Comparison of ENCODE assay signal across 10 cellular contexts in genomic region chr6:46130665-46131064, GRCh38. TPM values are rescaled to one million over a fixed set of nuclear protein-coding genes. Genes with fewer than 3 reads are reported as not detected.
DNase-seq lines count a peak whose midpoint lies in the region; ATAC-seq and TF ChIP-seq lines count a peak whose summit lies in the region.
"Had no signal": no experiment of that assay in that cellular context is flagged by ENCODE, and none has a peak within 500 bp of the region (broad histone marks: within the 10 kb centered on the region; RNA-seq: fewer than 3 reads in every experiment).

No MANE protein-coding gene starts in this region.

- H3K36me3 ChIP-seq in left lung (no peaks in the 10 kb centered on the region), thymus (ENCODE audit: control insufficient read depth, insufficient read depth) (no peaks in the 10 kb centered on the region)
- H3K36me3 ChIP-seq: BLaER1 treated with 17β-estradiol and CSF1 and Interleukin-3, amounts not matched to agents 10 nM and 100 nM had no signal

- H3K9me3 Mint-ChIP-seq in activated T-cell treated with anti-CD3 and anti-CD28 coated beads, Interleukin-2, amount 50 U/mL, for 4 hours, result no peaks in the 10 kb centered on the region
- H3K9me3 Mint-ChIP-seq in WTC11, result no peaks in the 10 kb centered on the region

- H3K4me3 Mint-ChIP-seq in activated T-cell treated with anti-CD3 and anti-CD28 coated beads, Interleukin-2, amount 50 U/mL, for 4 hours, result peak overlapping the region; percentile 97
- H3K4me3 Mint-ChIP-seq in WTC11, result peak overlapping the region; percentile 88

- CTCF ChIA-PET in WTC11 (lab: Charles Lee), result interaction anchor here (1.5 to 1.8 kb wide), 2 partner anchors 41 to 200 kb away, joined by 5 to 7 read pairs; no protein-coding TSS in a partner anchor

- no peaks in the 10 kb centered on the region for H3K27me3 Mint-ChIP-seq in activated T-cell treated with anti-CD3 and anti-CD28 coated beads, Interleukin-2, amount 50 U/mL, for 4 hours (ENCODE audit: low read depth)
- H3K27me3 Mint-ChIP-seq in WTC11 (ENCODE audit: low read depth), result peaks cover 35% of the 10 kb centered on the region

- 80% methylated on average over 4 of the region's 4 CpGs for WGBS in thymus

- no peak overlapping the region for H3K27ac Mint-ChIP-seq in WTC11

- H3K4me1 Mint-ChIP-seq in activated T-cell treated with anti-CD3 and anti-CD28 coated beads, Interleukin-2, amount 50 U/mL, for 4 hours (ENCODE audit: low read depth), result peaks cover 42% of the 10 kb centered on the region
- peaks cover 11% of the 10 kb centered on the region; the same call in 1 of the 2 replicates for H3K4me1 Mint-ChIP-seq in WTC11

- POLR2A ChIA-PET in WTC11 (lab: Charles Lee), result no interaction called here

- no peak for TF ChIP-seq CTCF in WTC11 (IDR thresholded peaks at IDR 0.05)
- no peak for TF ChIP-seq CTCF in left lung (IDR thresholded peaks at IDR 0.05)

- ATAC-seq in activated T-cell treated with anti-CD3 and anti-CD28 coated beads, Interleukin-2, amount 50 U/mL, for 4 hours, result no peak
- no peak for ATAC-seq in WTC11
- peak; percentile 6 for ATAC-seq in left lung
- ATAC-seq in GM18502 (IDR thresholded peaks at IDR 0.05; ENCODE audit: poor library complexity, unreplicated experiment), result no peak
- ATAC-seq in GM21619 (IDR thresholded peaks at IDR 0.05; ENCODE audit: unreplicated experiment), result no peak

- intact Hi-C loops in left lung (cut with DNase I), result no loop called here

- H3K4me3 ChIP-seq in left lung, result peak overlapping the region; percentile 66 to 67
- H3K4me3 ChIP-seq in thymus (ENCODE audit: low read length), result peak overlapping the region; percentile 81
- H3K4me3 ChIP-seq: BLaER1 treated with 17β-estradiol and CSF1 and Interleukin-3, amounts not matched to agents 10 nM and 100 nM had no signal

- no peaks in the 10 kb centered on the region for H3K36me3 Mint-ChIP-seq in activated T-cell treated with anti-CD3 and anti-CD28 coated beads, Interleukin-2, amount 50 U/mL, for 4 hours (ENCODE audit: insufficient read depth)
- no peaks in the 10 kb centered on the region for H3K36me3 Mint-ChIP-seq in WTC11

- no peaks in the 10 kb centered on the region for H3K27me3 ChIP-seq in left lung
- H3K27me3 ChIP-seq in thymus (ENCODE audit: control insufficient read depth, insufficient read depth), result no peaks in the 10 kb centered on the region
- H3K27me3 ChIP-seq: BLaER1 treated with 17β-estradiol and CSF1 and Interleukin-3, amounts not matched to agents 10 nM and 100 nM had no signal

- H3K9me3 ChIP-seq in left lung (no peaks in the 10 kb centered on the region), thymus (ENCODE audit: control insufficient read depth) (no peaks in the 10 kb centered on the region)

- peak overlapping the region; percentile 70 to 80 for H3K27ac ChIP-seq in left lung
- H3K27ac ChIP-seq in thymus (ENCODE audit: low read depth), result no peak overlapping the region
- H3K27ac ChIP-seq: BLaER1 treated with 17β-estradiol and CSF1 and Interleukin-3, amounts not matched to agents 10 nM and 100 nM had no signal

- peaks cover 0 to 24% of the 10 kb centered on the region in 2 donors for H3K4me1 ChIP-seq in left lung
- H3K4me1 ChIP-seq in thymus (ENCODE audit: control insufficient read depth, insufficient read depth, low read length), result peaks cover 3% of the 10 kb centered on the region
- H3K4me1 ChIP-seq: BLaER1 treated with 17β-estradiol and CSF1 and Interleukin-3, amounts not matched to agents 10 nM and 100 nM had no signal

- no peak for DNase-seq in activated T-cell treated with anti-CD3 and anti-CD28 coated beads, Interleukin-2, amount 50 U/mL, for 4 hours
- no peak for DNase-seq in activated T-cell treated with anti-CD3 and anti-CD28 coated beads, Interleukin-2, amount 50 U/mL, for 48 hours
- DNase-seq in WTC11 (ENCODE audit: low spot score), result no peak
- no peak for DNase-seq in left lung
- DNase-seq in stimulated activated naive CD4-positive, alpha-beta T cell (lab: John Stamatoyannopoulos, UW), result no peak

TF ChIP-seq in WTC11, 78 proteins besides CTCF, POLR2A, EP300 and RAD21 (continues in another document):
- TF ChIP-seq, protein P1, sequence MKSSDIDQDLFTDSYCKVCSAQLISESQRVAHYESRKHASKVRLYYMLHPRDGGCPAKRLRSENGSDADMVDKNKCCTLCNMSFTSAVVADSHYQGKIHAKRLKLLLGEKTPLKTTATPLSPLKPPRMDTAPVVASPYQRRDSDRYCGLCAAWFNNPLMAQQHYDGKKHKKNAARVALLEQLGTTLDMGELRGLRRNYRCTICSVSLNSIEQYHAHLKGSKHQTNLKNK (CRISPR knock-in tag; IDR thresholded peaks at IDR 0.05), result no peak
- no peak for TF ChIP-seq ZNF532 (CRISPR knock-in tag; IDR thresholded peaks at IDR 0.05; ENCODE audit: borderline replicate concordance)
- TF ChIP-seq NR1H2 (CRISPR knock-in tag; IDR thresholded peaks at IDR 0.05), result no peak
- no peak for TF ChIP-seq MAX (CRISPR knock-in tag; IDR thresholded peaks at IDR 0.05)
- TF ChIP-seq GRHL2 (CRISPR knock-in tag; IDR thresholded peaks at IDR 0.05; ENCODE audit: insufficient replicate concordance, severe bottlenecking), result no peak
- TF ChIP-seq ETV6 (CRISPR knock-in tag; IDR thresholded peaks at IDR 0.05), result no peak
- no peak for TF ChIP-seq AR (CRISPR knock-in tag; IDR thresholded peaks at IDR 0.05)

RNA-seq across cellular contexts. Expression of gene ENPP4, which starts 0.9 kb away (rescaled TPM):
- total RNA-seq in activated T-cell treated with anti-CD3 and anti-CD28 coated beads, Interleukin-2, amount 50 U/mL, for 4 hours, result 1 to 10 TPM; 7.8 to 9.0 (median 8.5) TPM
- total RNA-seq in WTC11 (2021) (2.8 to 3.9 TPM (median 3.6 TPM) in 3 replicates), left lung (10 to 100 TPM; 17.7 to 18.8 TPM)
- polyA plus RNA-seq in thymus, result 18.1 TPM

RNA-seq across cellular contexts. Expression of gene ENPP5, which starts 40.1 kb away (rescaled TPM):
- total RNA-seq in activated T-cell treated with anti-CD3 and anti-CD28 coated beads, Interleukin-2, amount 50 U/mL, for 4 hours, result not detected
- total RNA-seq in WTC11 (2021), result 9.1 to 10.8 TPM (median 9.3 TPM) in 3 replicates
- 10 to 100 TPM; 10.5 to 17.1 TPM for total RNA-seq in left lung
- 21.2 TPM for polyA plus RNA-seq in thymus
- total RNA-seq: pulmonary artery endothelial cell had no signal
